In genomic region chr11:104918113-104918824, GRCh38 we compare ENCODE assay signal across 8 cellular contexts. TPM values are rescaled to one million over a fixed set of nuclear protein-coding genes. Genes with fewer than 3 reads are reported as not detected.
DNase-seq lines count a peak whose midpoint lies in the region; ATAC-seq and TF ChIP-seq lines count a peak whose summit lies in the region.

No MANE protein-coding gene starts in this region.

- DNase-seq in activated CD8-positive, alpha-beta memory T cell treated with anti-CD3 and anti-CD28 coated beads, Interleukin-2, amount 10 ng/mL, durations not matched to agents 7 days and 5 days, result no peak
- DNase-seq in activated CD8-positive, alpha-beta memory T cell treated with anti-CD3 and anti-CD28 coated beads for 24 hours, result no peak
- DNase-seq in HT1080 (ENCODE audit: low read depth) (peak; percentile 13), mammary epithelial cell (peak; percentile 11), iPS-NIHi7 (ENCODE audit: extremely low spot score) (no peak), activated gamma-delta T cell (lab: John Stamatoyannopoulos, UW) (no peak)

- intact Hi-C loops in mammary epithelial cell (cut with micrococcal nuclease), result no loop called here

- H3K9me3 ChIP-seq in mammary epithelial cell (replicated peaks; ENCODE audit: insufficient read depth, low read length), result no peaks in the 10 kb centered on the region
- H3K9me3 ChIP-seq in muscle layer of duodenum (ENCODE audit: control insufficient read depth in 1 of 2, low read length in 2 of 2), result no peaks in the 10 kb centered on the region

- H3K4me3 ChIP-seq in mammary epithelial cell (replicated peaks in 1 of 3; ENCODE audit: insufficient read depth in 1 of 3, low read depth in 2 of 3, low read length in 3 of 3), result peak overlapping the region in 2 of 3 experiments; percentile 31 to 40
- peak overlapping the region; percentile 60 to 72 for H3K4me3 ChIP-seq in muscle layer of duodenum (ENCODE audit: low read depth in 1 of 2, low read length in 2 of 2)

- peak overlapping the region; percentile 75 for H3K4me3 Mint-ChIP-seq in activated CD8-positive, alpha-beta memory T cell treated with anti-CD3 and anti-CD28 coated beads, Interleukin-2, amount 10 ng/mL, durations not matched to agents 7 days and 5 days

- peaks cover 3% of the 10 kb centered on the region for H3K9me3 Mint-ChIP-seq in activated CD8-positive, alpha-beta memory T cell treated with anti-CD3 and anti-CD28 coated beads, Interleukin-2, amount 10 ng/mL, durations not matched to agents 7 days and 5 days (ENCODE audit: low read depth)

- peaks cover 21% of the 10 kb centered on the region for H3K36me3 Mint-ChIP-seq in activated CD8-positive, alpha-beta memory T cell treated with anti-CD3 and anti-CD28 coated beads, Interleukin-2, amount 10 ng/mL, durations not matched to agents 7 days and 5 days

- no TSS peak for BruUV-seq in mammary epithelial cell (replicated peaks; lab: Mats Ljungman, UMichigan)

- CTCF ChIA-PET in activated CD8-positive, alpha-beta memory T cell treated with anti-CD3 and anti-CD28 coated beads, Interleukin-2, amount 10 ng/mL, durations not matched to agents 7 days and 5 days (lab: Charles Lee), result interaction anchor here (1.1 to 1.7 kb wide), 3 partner anchors 10 to 309 kb away, joined by 3 to 6 read pairs (median 3); no protein-coding TSS in a partner anchor
- CTCF ChIA-PET in mammary epithelial cell (lab: Charles Lee; ENCODE audit: low non-redundant PET), result no interaction called here

- H3K27me3 ChIP-seq in mammary epithelial cell (ENCODE audit: insufficient read depth, low read length) (peaks cover 3% of the 10 kb centered on the region), muscle layer of duodenum (ENCODE audit: low read depth, low read length) (no peaks in the 10 kb centered on the region)

- peak; percentile 91 for ATAC-seq in activated CD8-positive, alpha-beta memory T cell treated with anti-CD3 and anti-CD28 coated beads, Interleukin-2, amount 10 ng/mL, durations not matched to agents 7 days and 5 days
- no peak for ATAC-seq in HG03097 (IDR thresholded peaks at IDR 0.05; ENCODE audit: low FRiP score, unreplicated experiment)

- in situ Hi-C loops in mammary epithelial cell (cut with MboI; ENCODE audit: low sequenced_read_pairs in 2 of 2), result no loop called here

- peak overlapping the region; percentile 69 for H2AFZ ChIP-seq in mammary epithelial cell (ENCODE audit: low read depth, low read length)

- H3K79me2 ChIP-seq in mammary epithelial cell (ENCODE audit: insufficient read depth, low read length), result no peaks in the 10 kb centered on the region

- peak overlapping the region; percentile 81 for H3K4me2 ChIP-seq in mammary epithelial cell (ENCODE audit: insufficient read depth, low read depth, low read length)

- H3K27ac Mint-ChIP-seq in activated CD8-positive, alpha-beta memory T cell treated with anti-CD3 and anti-CD28 coated beads, Interleukin-2, amount 10 ng/mL, durations not matched to agents 7 days and 5 days, result peak overlapping the region; percentile 93

- WGBS in mammary epithelial cell (ENCODE audit: low coverage, missing lambda C conversion rate), result 31% methylated on average over 6 of the region's 6 CpGs

- no peak for TF ChIP-seq CTCF in mammary epithelial cell (conservative IDR thresholded peaks at IDR 0.05 in 1 of 2, IDR thresholded peaks at IDR 0.05 in 1 of 2; ENCODE audit: extremely low read depth in 1 of 2, insufficient read depth in 1 of 2, low read depth in 1 of 2, low read length in 2 of 2)

- H3K27ac ChIP-seq in mammary epithelial cell (ENCODE audit: insufficient read depth, low read depth, low read length) (no peak overlapping the region), muscle layer of duodenum (ENCODE audit: low read length) (peak overlapping the region; percentile 87)

- H3K4me1 ChIP-seq in mammary epithelial cell (ENCODE audit: insufficient read depth, low read length) (no peaks in the 10 kb centered on the region), muscle layer of duodenum (ENCODE audit: control insufficient read depth in 1 of 2, insufficient read depth in 2 of 2, low read length in 2 of 2) (peaks cover 0 to 12% of the 10 kb centered on the region in 2 donors)

- dilution Hi-C loops in mammary epithelial cell (cut with HindIII; ENCODE audit: low sequenced_read_pairs), result no loop called here

- H3K27me3 Mint-ChIP-seq in activated CD8-positive, alpha-beta memory T cell treated with anti-CD3 and anti-CD28 coated beads, Interleukin-2, amount 10 ng/mL, durations not matched to agents 7 days and 5 days, result no peaks in the 10 kb centered on the region

- no peaks in the 10 kb centered on the region for H4K20me1 ChIP-seq in mammary epithelial cell (ENCODE audit: insufficient read depth, low read length)

- H3K36me3 ChIP-seq in mammary epithelial cell (ENCODE audit: insufficient read depth, low read length), result no peaks in the 10 kb centered on the region
- no peaks in the 10 kb centered on the region for H3K36me3 ChIP-seq in muscle layer of duodenum (ENCODE audit: control insufficient read depth in 1 of 2, insufficient read depth in 2 of 2, low read length in 2 of 2)

- peaks cover 46% of the 10 kb centered on the region for H3K4me1 Mint-ChIP-seq in activated CD8-positive, alpha-beta memory T cell treated with anti-CD3 and anti-CD28 coated beads, Interleukin-2, amount 10 ng/mL, durations not matched to agents 7 days and 5 days

- H3K9ac ChIP-seq in mammary epithelial cell (ENCODE audit: insufficient read depth, low read length), result no peak overlapping the region

RNA-seq across cellular contexts. Expression of gene CASP12, which starts 20.0 kb away (rescaled TPM):
- under 1 TPM in 1 of 2 experiments, not detected in 1; 0.23 TPM for total RNA-seq in activated CD8-positive, alpha-beta memory T cell treated with anti-CD3 and anti-CD28 coated beads, Interleukin-2, amount 10 ng/mL, durations not matched to agents 7 days and 5 days
- not detected in 2 replicates for total RNA-seq in HT1080 (2014; rRNA removed; shearing (Covaris generic))
- not detected in 2 replicates for polyA plus RNA-seq in HT1080 (2015; cell fraction: cytosol; rRNA removed)
- polyA plus RNA-seq in HT1080 (2015; cell fraction: nucleus; rRNA removed), result not detected in 2 replicates
- total RNA-seq in mammary epithelial cell, result not detected
- not detected for polyA plus RNA-seq in mammary epithelial cell
- polyA minus RNA-seq in mammary epithelial cell, result not detected

RNA-seq across cellular contexts. Expression of gene CASP4, which starts 50.1 kb away (rescaled TPM):
- 100 to 1,000 TPM in 1 of 2 experiments, 10 to 100 TPM in 1; 96.4 to 119 TPM for total RNA-seq in activated CD8-positive, alpha-beta memory T cell treated with anti-CD3 and anti-CD28 coated beads, Interleukin-2, amount 10 ng/mL, durations not matched to agents 7 days and 5 days
- 55.0 and 60.6 TPM in 2 replicates for total RNA-seq in HT1080 (2014; rRNA removed; shearing (Covaris generic))
- polyA plus RNA-seq in HT1080 (2015; cell fraction: cytosol; rRNA removed), result 66.5 and 78.2 TPM in 2 replicates
- polyA plus RNA-seq in HT1080 (2015; cell fraction: nucleus; rRNA removed), result 55.8 and 56.9 TPM in 2 replicates
- 100 to 1,000 TPM in 1 of 2 donors, 10 to 100 TPM in 1; 76.6 to 190 TPM for total RNA-seq in mammary epithelial cell
- polyA plus RNA-seq in mammary epithelial cell, result 93.9 TPM
- polyA minus RNA-seq in mammary epithelial cell, result 35.9 TPM

Comparison
In these comparisons a context has a peak if more than half of its experiments do, and no peak if none do; other contexts are left out.
1. DNase-seq: peak in HT1080 (single experiment) and mammary epithelial cell (single experiment); none in activated CD8-positive, alpha-beta memory T cell treated with anti-CD3 and anti-CD28 coated beads, Interleukin-2, amount 10 ng/mL, durations not matched to agents 7 days and 5 days (single experiment), activated CD8-positive, alpha-beta memory T cell treated with anti-CD3 and anti-CD28 coated beads for 24 hours (single experiment), iPS-NIHi7 (single experiment) and activated gamma-delta T cell (single experiment).